ENCODE assay signal across 1 cellular context in the genomic region with DNA sequence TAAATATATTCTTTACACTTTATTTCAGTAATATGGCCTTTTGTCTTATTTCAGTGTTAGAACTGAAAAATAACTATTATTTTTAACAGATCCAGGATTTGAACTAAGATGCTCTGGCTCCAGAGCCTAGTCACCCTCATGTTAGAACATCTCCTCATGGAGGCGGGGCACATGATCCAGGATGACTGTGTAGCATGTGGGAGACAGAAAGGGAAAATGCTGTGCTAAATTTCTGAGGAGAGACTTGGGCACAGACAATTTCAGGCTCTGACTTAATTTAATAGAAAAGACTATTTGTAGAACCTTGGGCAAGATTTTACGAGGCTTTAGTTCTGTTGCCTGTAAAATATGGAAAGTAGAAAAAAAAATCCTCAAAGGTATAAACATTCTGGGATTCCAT.
TF ChIP-seq lines count a peak whose summit lies in the region.

No MANE protein-coding gene starts in this region.

TF ChIP-seq in WTC11, 78 proteins besides CTCF, POLR2A, EP300 and RAD21:
- TF ChIP-seq JUN (CRISPR knock-in tag; IDR thresholded peaks at IDR 0.05) (no peak), TEAD1 (CRISPR knock-in tag; IDR thresholded peaks at IDR 0.05) (no peak), OVOL2 (CRISPR knock-in tag; IDR thresholded peaks at IDR 0.05; ENCODE audit: borderline replicate concordance) (no peak), AR (CRISPR knock-in tag; IDR thresholded peaks at IDR 0.05) (no peak), ESRRA (CRISPR knock-in tag; IDR thresholded peaks at IDR 0.05; ENCODE audit: borderline replicate concordance) (no peak), SOX15 (CRISPR knock-in tag; IDR thresholded peaks at IDR 0.05) (no peak), PRDM15 (CRISPR knock-in tag; IDR thresholded peaks at IDR 0.05) (no peak), SMAD3 (CRISPR knock-in tag; IDR thresholded peaks at IDR 0.05; ENCODE audit: borderline replicate concordance) (no peak), CBFB (CRISPR knock-in tag; IDR thresholded peaks at IDR 0.05; ENCODE audit: low read depth) (no peak)
- TF ChIP-seq, protein P1, sequence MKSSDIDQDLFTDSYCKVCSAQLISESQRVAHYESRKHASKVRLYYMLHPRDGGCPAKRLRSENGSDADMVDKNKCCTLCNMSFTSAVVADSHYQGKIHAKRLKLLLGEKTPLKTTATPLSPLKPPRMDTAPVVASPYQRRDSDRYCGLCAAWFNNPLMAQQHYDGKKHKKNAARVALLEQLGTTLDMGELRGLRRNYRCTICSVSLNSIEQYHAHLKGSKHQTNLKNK (CRISPR knock-in tag; IDR thresholded peaks at IDR 0.05), result no peak
- TF ChIP-seq, protein P2, sequence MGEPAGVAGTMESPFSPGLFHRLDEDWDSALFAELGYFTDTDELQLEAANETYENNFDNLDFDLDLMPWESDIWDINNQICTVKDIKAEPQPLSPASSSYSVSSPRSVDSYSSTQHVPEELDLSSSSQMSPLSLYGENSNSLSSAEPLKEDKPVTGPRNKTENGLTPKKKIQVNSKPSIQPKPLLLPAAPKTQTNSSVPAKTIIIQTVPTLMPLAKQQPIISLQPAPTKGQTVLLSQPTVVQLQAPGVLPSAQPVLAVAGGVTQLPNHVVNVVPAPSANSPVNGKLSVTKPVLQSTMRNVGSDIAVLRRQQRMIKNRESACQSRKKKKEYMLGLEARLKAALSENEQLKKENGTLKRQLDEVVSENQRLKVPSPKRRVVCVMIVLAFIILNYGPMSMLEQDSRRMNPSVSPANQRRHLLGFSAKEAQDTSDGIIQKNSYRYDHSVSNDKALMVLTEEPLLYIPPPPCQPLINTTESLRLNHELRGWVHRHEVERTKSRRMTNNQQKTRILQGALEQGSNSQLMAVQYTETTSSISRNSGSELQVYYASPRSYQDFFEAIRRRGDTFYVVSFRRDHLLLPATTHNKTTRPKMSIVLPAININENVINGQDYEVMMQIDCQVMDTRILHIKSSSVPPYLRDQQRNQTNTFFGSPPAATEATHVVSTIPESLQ (CRISPR knock-in tag; IDR thresholded peaks at IDR 0.05), result no peak
- TF ChIP-seq, protein P3, sequence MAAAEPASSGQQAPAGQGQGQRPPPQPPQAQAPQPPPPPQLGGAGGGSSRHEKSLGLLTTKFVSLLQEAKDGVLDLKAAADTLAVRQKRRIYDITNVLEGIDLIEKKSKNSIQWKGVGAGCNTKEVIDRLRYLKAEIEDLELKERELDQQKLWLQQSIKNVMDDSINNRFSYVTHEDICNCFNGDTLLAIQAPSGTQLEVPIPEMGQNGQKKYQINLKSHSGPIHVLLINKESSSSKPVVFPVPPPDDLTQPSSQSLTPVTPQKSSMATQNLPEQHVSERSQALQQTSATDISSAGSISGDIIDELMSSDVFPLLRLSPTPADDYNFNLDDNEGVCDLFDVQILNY (CRISPR knock-in tag; IDR thresholded peaks at IDR 0.05), result no peak
